ENCODE assay signal across 1 cellular context in genomic region chr1:153404768-153405167, GRCh38.
TF ChIP-seq lines count a peak whose summit lies in the region.

No MANE protein-coding gene starts in this region.

TF ChIP-seq in GM12878, 131 proteins besides CTCF, POLR2A, EP300 and RAD21:
- TF ChIP-seq SMC3 (IDR thresholded peaks at IDR 0.05; ENCODE audit: borderline replicate concordance, low read length) (peak; percentile 56; the same call in 1 of the 2 replicates), CREM (IDR thresholded peaks at IDR 0.05; ENCODE audit: low read depth) (no peak), TARDBP (IDR thresholded peaks at IDR 0.05; ENCODE audit: borderline replicate concordance) (no peak), RAD51 (IDR thresholded peaks at IDR 0.05) (peak; percentile 52; the same call in 1 of the 2 replicates)
- TF ChIP-seq, protein P1, sequence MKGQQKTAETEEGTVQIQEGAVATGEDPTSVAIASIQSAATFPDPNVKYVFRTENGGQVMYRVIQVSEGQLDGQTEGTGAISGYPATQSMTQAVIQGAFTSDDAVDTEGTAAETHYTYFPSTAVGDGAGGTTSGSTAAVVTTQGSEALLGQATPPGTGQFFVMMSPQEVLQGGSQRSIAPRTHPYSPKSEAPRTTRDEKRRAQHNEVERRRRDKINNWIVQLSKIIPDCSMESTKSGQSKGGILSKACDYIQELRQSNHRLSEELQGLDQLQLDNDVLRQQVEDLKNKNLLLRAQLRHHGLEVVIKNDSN (IDR thresholded peaks at IDR 0.05; ENCODE audit: borderline replicate concordance, extremely low read length, insufficient read depth, low read depth, low read length): peak; percentile 67
- TF ChIP-seq, protein P2, sequence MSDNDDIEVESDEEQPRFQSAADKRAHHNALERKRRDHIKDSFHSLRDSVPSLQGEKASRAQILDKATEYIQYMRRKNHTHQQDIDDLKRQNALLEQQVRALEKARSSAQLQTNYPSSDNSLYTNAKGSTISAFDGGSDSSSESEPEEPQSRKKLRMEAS (IDR thresholded peaks at IDR 0.05; ENCODE audit: low read depth, low read length): peak; percentile 79
